18 cellular contexts compared by ENCODE assay signal in genomic region chr12:19561411-19561961, GRCh38.
DNase-seq lines count a peak whose midpoint lies in the region; ATAC-seq and TF ChIP-seq lines count a peak whose summit lies in the region.
"Had no signal": no experiment of that assay in that cellular context is flagged by ENCODE, and none has a peak within 500 bp of the region (broad histone marks: within the 10 kb centered on the region; RNA-seq: fewer than 3 reads in every experiment).

No MANE protein-coding gene starts in this region.

- in situ Hi-C loops in GM23248 (cut with MboI) = no loop called here

- H3K27me3 ChIP-seq in A673 (replicated peaks; ENCODE audit: insufficient read depth, low read depth, low read length, poor library complexity) (no peaks in the 10 kb centered on the region), GM23248 (replicated peaks; ENCODE audit: insufficient read depth) (no peaks in the 10 kb centered on the region)
- H3K27me3 ChIP-seq: BLaER1, MG63 had no signal

- peaks cover 31% of the 10 kb centered on the region for H3K4me1 Mint-ChIP-seq in activated T-helper 17 cell treated with anti-CD3 and anti-CD28 coated beads, Interleukin-2, amount 50 U/mL, for 72 hours

- no peaks in the 10 kb centered on the region for H3K27me3 Mint-ChIP-seq in activated T-helper 17 cell treated with anti-CD3 and anti-CD28 coated beads, Interleukin-2, amount 50 U/mL, for 72 hours

- peaks cover 5% of the 10 kb centered on the region; the same call in 1 of the 2 replicates for H3F3A ChIP-seq in GM23248 (ENCODE audit: insufficient read depth)

- no peak for TF ChIP-seq CTCF in A673 (conservative IDR thresholded peaks at IDR 0.05; ENCODE audit: low read depth, low read length)

- no peaks in the 10 kb centered on the region for H3K9me2 ChIP-seq in GM23248 (ENCODE audit: insufficient read depth)

- POLR2A ChIA-PET in A673 (lab: Charles Lee; ENCODE audit: low non-redundant PET) = no interaction called here

- peak overlapping the region; percentile 11 for H3K4me3 Mint-ChIP-seq in activated T-helper 17 cell treated with anti-CD3 and anti-CD28 coated beads, Interleukin-2, amount 50 U/mL, for 72 hours
- H3K4me3 Mint-ChIP-seq: HFFc6 had no signal

- H3K36me3 Mint-ChIP-seq in activated T-helper 17 cell treated with anti-CD3 and anti-CD28 coated beads, Interleukin-2, amount 50 U/mL, for 72 hours (ENCODE audit: low read depth) = peaks cover 15% of the 10 kb centered on the region

- no peak overlapping the region for H2AFZ ChIP-seq in GM23248

- CTCF ChIA-PET in A673 (lab: Charles Lee) = no interaction called here

- H3K9me3 ChIP-seq in A673 (ENCODE audit: low read depth, low read length, poor library complexity, severe bottlenecking) = no peaks in the 10 kb centered on the region
- no peaks in the 10 kb centered on the region for H3K9me3 ChIP-seq in GM23248 (ENCODE audit: low read depth)
- H3K9me3 ChIP-seq: BLaER1 had no signal

- H3K4me3 ChIP-seq in A673 (ENCODE audit: low read depth, low read length, poor library complexity, severe bottlenecking) = no peak overlapping the region
- H3K4me3 ChIP-seq in GM23248 = no peak overlapping the region
- H3K4me3 ChIP-seq: BLaER1, MG63 had no signal

- H3K4me1 ChIP-seq in A673 (ENCODE audit: insufficient read depth, low read length, poor library complexity, severe bottlenecking) = peaks cover 13% of the 10 kb centered on the region
- no peaks in the 10 kb centered on the region for H3K4me1 ChIP-seq in GM23248 (ENCODE audit: insufficient read depth)
- H3K4me1 ChIP-seq: BLaER1 had no signal

- intact Hi-C loops in A673 (cut with micrococcal nuclease; ENCODE audit: unreplicated experiment) = no loop called here

- DNase-seq in A673 (ENCODE audit: low spot score) = peak; percentile 43
- DNase-seq in GM23248 = peak; percentile 24
- peak; percentile 9 for DNase-seq in fibroblast of peridontal ligament (ENCODE audit: extremely low read depth)
- no peak for DNase-seq in epidermal melanocyte (ENCODE audit: insufficient read length, low spot score)
- DNase-seq in SHP77 treated with DMSO at 0.1 percent for 48 hours (lab: John Stamatoyannopoulos, UW) = no peak
- DNase-seq: HFFc6; Karpas-422; MG63; NCI-H1105; NCI-H1694 treated with DMSO at 0.1 percent for 48 hours; NCI-H345; NCI-H69; NK-92 treated with Interleukin-12 subunit alpha and Interleukin-12 subunit beta, amount 100 ng/mL, for 24 hours; SIG-M5 had no signal

- H3K27ac Mint-ChIP-seq in activated T-helper 17 cell treated with anti-CD3 and anti-CD28 coated beads, Interleukin-2, amount 50 U/mL, for 72 hours = no peak overlapping the region
- H3K27ac Mint-ChIP-seq: HFFc6 had no signal

- H3K79me2 ChIP-seq in GM23248 (ENCODE audit: insufficient read depth) = no peaks in the 10 kb centered on the region

- H3K36me3 ChIP-seq in A673 (ENCODE audit: insufficient read depth, low read length, poor library complexity, severe bottlenecking) = no peaks in the 10 kb centered on the region
- no peaks in the 10 kb centered on the region for H3K36me3 ChIP-seq in GM23248 (ENCODE audit: low read depth)
- H3K36me3 ChIP-seq: BLaER1, MG63 had no signal

- no peak overlapping the region for H3K9ac ChIP-seq in GM23248
- H3K9ac ChIP-seq: BLaER1 had no signal

- H3K4me2 ChIP-seq in GM23248 (ENCODE audit: unreplicated experiment) = no peak overlapping the region
- H3K4me2 ChIP-seq: BLaER1 had no signal

- no TSS peak for BruUV-seq in A673 (replicated peaks; lab: Mats Ljungman, UMichigan)

- H4K20me1 ChIP-seq in GM23248 (ENCODE audit: insufficient read depth) = no peaks in the 10 kb centered on the region
- H4K20me1 ChIP-seq: BLaER1 had no signal

- H3K27ac ChIP-seq in A673 (ENCODE audit: low read depth, low read length, poor library complexity, severe bottlenecking) (peak overlapping the region; percentile 53), GM23248 (no peak overlapping the region)
- H3K27ac ChIP-seq: BLaER1 had no signal

- ATAC-seq in activated T-helper 17 cell treated with anti-CD3 and anti-CD28 coated beads, Interleukin-2, amount 50 U/mL, for 72 hours (replicated peaks) = peak; percentile 65
- ATAC-seq in HG03460 (IDR thresholded peaks at IDR 0.05; ENCODE audit: unreplicated experiment) (no peak), GM21381 (IDR thresholded peaks at IDR 0.05; ENCODE audit: unreplicated experiment) (no peak)

- H3K9me3 Mint-ChIP-seq in activated T-helper 17 cell treated with anti-CD3 and anti-CD28 coated beads, Interleukin-2, amount 50 U/mL, for 72 hours = peaks cover 3% of the 10 kb centered on the region
- H3K9me3 Mint-ChIP-seq: HFFc6 had no signal

Comparison
In these comparisons a context has a peak if more than half of its experiments do, and no peak if none do; other contexts are left out.
1. DNase-seq: peak in A673 (single experiment), GM23248 (single experiment) and fibroblast of peridontal ligament (single experiment); none in epidermal melanocyte (single experiment) and SHP77 treated with DMSO at 0.1 percent for 48 hours (single experiment).